Comparison of ENCODE assay signal across 1 cellular context in the genomic region with DNA sequence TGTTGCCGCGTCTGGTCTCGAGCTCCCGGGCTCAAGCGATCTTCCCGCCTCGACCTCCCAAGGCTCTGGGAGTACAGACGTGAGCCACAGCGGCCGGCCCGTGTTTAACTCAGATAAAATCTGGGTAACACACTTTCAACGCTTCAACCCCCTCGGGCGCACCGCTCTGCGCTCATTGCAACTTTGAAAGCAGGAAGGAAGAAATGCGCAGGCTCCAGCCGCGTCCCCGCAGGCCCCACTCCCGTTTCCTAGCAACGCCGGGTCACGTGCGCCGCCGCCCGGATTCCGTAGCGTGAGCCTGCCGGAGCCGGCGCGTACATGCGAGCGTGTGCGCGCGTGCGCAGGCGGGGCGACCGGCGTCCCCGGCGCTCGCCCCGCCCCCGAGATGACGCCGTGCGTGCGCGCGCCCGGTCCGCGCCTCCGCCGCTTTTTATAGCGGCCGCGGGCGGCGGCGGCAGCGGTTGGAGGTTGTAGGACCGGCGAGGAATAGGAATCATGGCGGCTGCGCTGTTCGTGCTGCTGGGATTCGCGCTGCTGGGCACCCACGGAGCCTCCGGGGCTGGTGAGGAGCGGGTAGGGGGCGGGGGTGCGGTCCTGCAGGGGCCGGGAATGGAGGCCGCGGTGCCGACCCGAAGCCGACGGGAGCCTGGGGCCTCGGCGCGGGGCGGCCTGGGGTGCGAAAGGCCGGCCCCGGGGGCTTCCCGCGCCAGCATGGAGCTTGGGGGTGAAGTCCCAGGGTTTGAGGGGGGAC.
A peak's percentile ranks its signal among the peaks of the same experiment; 100 is the strongest.
TF ChIP-seq lines count a peak whose summit lies in the region.

A gene (plus strand): TSS at position 457 of the 751 bp plus-strand sequence. CDS start 39 bp downstream, at position 496.

TF ChIP-seq in HepG2, 621 proteins besides CTCF, POLR2A, EP300 and RAD21 (continued from another document and continues in another):
- TF ChIP-seq, protein P1, sequence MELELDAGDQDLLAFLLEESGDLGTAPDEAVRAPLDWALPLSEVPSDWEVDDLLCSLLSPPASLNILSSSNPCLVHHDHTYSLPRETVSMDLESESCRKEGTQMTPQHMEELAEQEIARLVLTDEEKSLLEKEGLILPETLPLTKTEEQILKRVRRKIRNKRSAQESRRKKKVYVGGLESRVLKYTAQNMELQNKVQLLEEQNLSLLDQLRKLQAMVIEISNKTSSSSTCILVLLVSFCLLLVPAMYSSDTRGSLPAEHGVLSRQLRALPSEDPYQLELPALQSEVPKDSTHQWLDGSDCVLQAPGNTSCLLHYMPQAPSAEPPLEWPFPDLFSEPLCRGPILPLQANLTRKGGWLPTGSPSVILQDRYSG (CRISPR knock-in tag; IDR thresholded peaks at IDR 0.05) = peak; percentile 63; the same call in 1 of the 2 replicates
- TF ChIP-seq MXD4 (CRISPR knock-in tag; IDR thresholded peaks at IDR 0.05) (peak; percentile 68), PITX1 (CRISPR knock-in tag; IDR thresholded peaks at IDR 0.05) (no peak), SRSF4 (IDR thresholded peaks at IDR 0.05; ENCODE audit: low read depth, low read length, poor library complexity, severe bottlenecking) (no peak), ZSCAN12 (CRISPR knock-in tag; IDR thresholded peaks at IDR 0.05) (no peak; the same call in 1 of the 2 replicates), NKX3-1 (CRISPR knock-in tag; IDR thresholded peaks at IDR 0.05) (peak; percentile 37; the same call in 1 of the 2 replicates), ZNF546 (CRISPR knock-in tag; conservative IDR thresholded peaks at IDR 0.05) (no peak), ZNF10 (CRISPR knock-in tag; IDR thresholded peaks at IDR 0.05; ENCODE audit: borderline replicate concordance, low read depth) (no peak), ZIK1 (CRISPR knock-in tag; IDR thresholded peaks at IDR 0.05; ENCODE audit: borderline replicate concordance, low read depth) (no peak; the same call in 1 of the 2 replicates), DNMT3B (CRISPR knock-in tag; conservative IDR thresholded peaks at IDR 0.05) (0 out of 2 replicates have a peak, but pooled peaks have one; percentile 46), JARID2 (CRISPR knock-in tag; IDR thresholded peaks at IDR 0.05; ENCODE audit: insufficient replicate concordance) (no peak), NPAS2 (CRISPR knock-in tag; IDR thresholded peaks at IDR 0.05; ENCODE audit: borderline replicate concordance) (no peak), ZNF598 (CRISPR knock-in tag; IDR thresholded peaks at IDR 0.05; ENCODE audit: borderline replicate concordance) (no peak), NCOR1 (IDR thresholded peaks at IDR 0.05; ENCODE audit: borderline replicate concordance, low read length) (0 out of 2 replicates have a peak, but pooled peaks have one; percentile 12), ZNF441 (CRISPR knock-in tag; IDR thresholded peaks at IDR 0.05; ENCODE audit: borderline replicate concordance) (peak; percentile 96), ZFP82 (CRISPR knock-in tag; IDR thresholded peaks at IDR 0.05; ENCODE audit: borderline replicate concordance) (no peak), DR1 (CRISPR knock-in tag; IDR thresholded peaks at IDR 0.05) (peak; percentile 99), ETV5 (CRISPR knock-in tag; IDR thresholded peaks at IDR 0.05; ENCODE audit: borderline replicate concordance) (no peak; the same call in 1 of the 2 replicates), ZNF432 (CRISPR knock-in tag; IDR thresholded peaks at IDR 0.05; ENCODE audit: borderline replicate concordance) (no peak), ZNF225 (CRISPR knock-in tag; IDR thresholded peaks at IDR 0.05) (no peak), JUND (CRISPR knock-in tag; IDR thresholded peaks at IDR 0.05) (peak; percentile 41; the same call in 1 of the 2 replicates), ZBTB42 (CRISPR knock-in tag; IDR thresholded peaks at IDR 0.05) (peak; percentile 27; the same call in 1 of the 2 replicates), ZNF253 (CRISPR knock-in tag; IDR thresholded peaks at IDR 0.05; ENCODE audit: borderline replicate concordance) (no peak), ZNF234 (CRISPR knock-in tag; conservative IDR thresholded peaks at IDR 0.05) (no peak), MEIS2 (CRISPR knock-in tag; IDR thresholded peaks at IDR 0.05) (peak; percentile 55), ZNF382 (CRISPR knock-in tag; IDR thresholded peaks at IDR 0.05; ENCODE audit: borderline replicate concordance) (no peak), SCMH1 (CRISPR knock-in tag; IDR thresholded peaks at IDR 0.05; ENCODE audit: borderline replicate concordance) (no peak), CENPX (CRISPR knock-in tag; IDR thresholded peaks at IDR 0.05) (no peak), GZF1 (CRISPR knock-in tag; IDR thresholded peaks at IDR 0.05) (no peak), AGO1 (IDR thresholded peaks at IDR 0.05; ENCODE audit: low read depth, low read length, poor library complexity, severe bottlenecking) (no peak)
- TF ChIP-seq, protein P2, sequence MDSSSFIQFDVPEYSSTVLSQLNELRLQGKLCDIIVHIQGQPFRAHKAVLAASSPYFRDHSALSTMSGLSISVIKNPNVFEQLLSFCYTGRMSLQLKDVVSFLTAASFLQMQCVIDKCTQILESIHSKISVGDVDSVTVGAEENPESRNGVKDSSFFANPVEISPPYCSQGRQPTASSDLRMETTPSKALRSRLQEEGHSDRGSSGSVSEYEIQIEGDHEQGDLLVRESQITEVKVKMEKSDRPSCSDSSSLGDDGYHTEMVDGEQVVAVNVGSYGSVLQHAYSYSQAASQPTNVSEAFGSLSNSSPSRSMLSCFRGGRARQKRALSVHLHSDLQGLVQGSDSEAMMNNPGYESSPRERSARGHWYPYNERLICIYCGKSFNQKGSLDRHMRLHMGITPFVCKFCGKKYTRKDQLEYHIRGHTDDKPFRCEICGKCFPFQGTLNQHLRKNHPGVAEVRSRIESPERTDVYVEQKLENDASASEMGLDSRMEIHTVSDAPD (CRISPR knock-in tag; IDR thresholded peaks at IDR 0.05) = no peak
- TF ChIP-seq, protein P3, sequence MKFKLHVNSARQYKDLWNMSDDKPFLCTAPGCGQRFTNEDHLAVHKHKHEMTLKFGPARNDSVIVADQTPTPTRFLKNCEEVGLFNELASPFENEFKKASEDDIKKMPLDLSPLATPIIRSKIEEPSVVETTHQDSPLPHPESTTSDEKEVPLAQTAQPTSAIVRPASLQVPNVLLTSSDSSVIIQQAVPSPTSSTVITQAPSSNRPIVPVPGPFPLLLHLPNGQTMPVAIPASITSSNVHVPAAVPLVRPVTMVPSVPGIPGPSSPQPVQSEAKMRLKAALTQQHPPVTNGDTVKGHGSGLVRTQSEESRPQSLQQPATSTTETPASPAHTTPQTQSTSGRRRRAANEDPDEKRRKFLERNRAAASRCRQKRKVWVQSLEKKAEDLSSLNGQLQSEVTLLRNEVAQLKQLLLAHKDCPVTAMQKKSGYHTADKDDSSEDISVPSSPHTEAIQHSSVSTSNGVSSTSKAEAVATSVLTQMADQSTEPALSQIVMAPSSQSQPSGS (CRISPR knock-in tag; IDR thresholded peaks at IDR 0.05) = no peak
- TF ChIP-seq, protein P4, sequence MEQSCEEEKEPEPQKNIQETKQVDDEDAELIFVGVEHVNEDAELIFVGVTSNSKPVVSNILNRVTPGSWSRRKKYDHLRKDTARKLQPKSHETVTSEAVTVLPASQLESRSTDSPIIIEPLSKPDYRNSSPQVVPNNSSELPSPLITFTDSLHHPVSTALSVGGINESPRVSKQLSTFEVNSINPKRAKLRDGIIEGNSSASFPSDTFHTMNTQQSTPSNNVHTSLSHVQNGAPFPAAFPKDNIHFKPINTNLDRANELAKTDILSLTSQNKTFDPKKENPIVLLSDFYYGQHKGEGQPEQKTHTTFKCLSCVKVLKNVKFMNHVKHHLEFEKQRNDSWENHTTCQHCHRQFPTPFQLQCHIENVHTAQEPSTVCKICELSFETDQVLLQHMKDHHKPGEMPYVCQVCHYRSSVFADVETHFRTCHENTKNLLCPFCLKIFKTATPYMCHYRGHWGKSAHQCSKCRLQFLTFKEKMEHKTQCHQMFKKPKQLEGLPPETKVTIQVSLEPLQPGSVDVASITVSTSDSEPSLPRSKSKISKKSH (CRISPR knock-in tag; IDR thresholded peaks at IDR 0.05; ENCODE audit: borderline replicate concordance) = no peak
- TF ChIP-seq, protein P5, sequence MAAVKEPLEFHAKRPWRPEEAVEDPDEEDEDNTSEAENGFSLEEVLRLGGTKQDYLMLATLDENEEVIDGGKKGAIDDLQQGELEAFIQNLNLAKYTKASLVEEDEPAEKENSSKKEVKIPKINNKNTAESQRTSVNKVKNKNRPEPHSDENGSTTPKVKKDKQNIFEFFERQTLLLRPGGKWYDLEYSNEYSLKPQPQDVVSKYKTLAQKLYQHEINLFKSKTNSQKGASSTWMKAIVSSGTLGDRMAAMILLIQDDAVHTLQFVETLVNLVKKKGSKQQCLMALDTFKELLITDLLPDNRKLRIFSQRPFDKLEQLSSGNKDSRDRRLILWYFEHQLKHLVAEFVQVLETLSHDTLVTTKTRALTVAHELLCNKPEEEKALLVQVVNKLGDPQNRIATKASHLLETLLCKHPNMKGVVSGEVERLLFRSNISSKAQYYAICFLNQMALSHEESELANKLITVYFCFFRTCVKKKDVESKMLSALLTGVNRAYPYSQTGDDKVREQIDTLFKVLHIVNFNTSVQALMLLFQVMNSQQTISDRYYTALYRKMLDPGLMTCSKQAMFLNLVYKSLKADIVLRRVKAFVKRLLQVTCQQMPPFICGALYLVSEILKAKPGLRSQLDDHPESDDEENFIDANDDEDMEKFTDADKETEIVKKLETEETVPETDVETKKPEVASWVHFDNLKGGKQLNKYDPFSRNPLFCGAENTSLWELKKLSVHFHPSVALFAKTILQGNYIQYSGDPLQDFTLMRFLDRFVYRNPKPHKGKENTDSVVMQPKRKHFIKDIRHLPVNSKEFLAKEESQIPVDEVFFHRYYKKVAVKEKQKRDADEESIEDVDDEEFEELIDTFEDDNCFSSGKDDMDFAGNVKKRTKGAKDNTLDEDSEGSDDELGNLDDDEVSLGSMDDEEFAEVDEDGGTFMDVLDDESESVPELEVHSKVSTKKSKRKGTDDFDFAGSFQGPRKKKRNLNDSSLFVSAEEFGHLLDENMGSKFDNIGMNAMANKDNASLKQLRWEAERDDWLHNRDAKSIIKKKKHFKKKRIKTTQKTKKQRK (IDR thresholded peaks at IDR 0.05; ENCODE audit: low read length) = no peak
- TF ChIP-seq, protein P6, sequence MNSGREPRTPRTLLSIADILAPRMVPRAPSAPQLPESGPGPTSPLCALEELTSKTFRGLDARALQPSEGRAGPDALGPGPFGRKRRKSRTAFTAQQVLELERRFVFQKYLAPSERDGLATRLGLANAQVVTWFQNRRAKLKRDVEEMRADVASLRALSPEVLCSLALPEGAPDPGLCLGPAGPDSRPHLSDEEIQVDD (CRISPR knock-in tag; IDR thresholded peaks at IDR 0.05; ENCODE audit: borderline replicate concordance) = no peak
- TF ChIP-seq, protein P7, sequence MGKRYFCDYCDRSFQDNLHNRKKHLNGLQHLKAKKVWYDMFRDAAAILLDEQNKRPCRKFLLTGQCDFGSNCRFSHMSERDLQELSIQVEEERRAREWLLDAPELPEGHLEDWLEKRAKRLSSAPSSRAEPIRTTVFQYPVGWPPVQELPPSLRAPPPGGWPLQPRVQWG (CRISPR knock-in tag; IDR thresholded peaks at IDR 0.05; ENCODE audit: borderline replicate concordance, low read depth) = no peak
- TF ChIP-seq, protein P8, sequence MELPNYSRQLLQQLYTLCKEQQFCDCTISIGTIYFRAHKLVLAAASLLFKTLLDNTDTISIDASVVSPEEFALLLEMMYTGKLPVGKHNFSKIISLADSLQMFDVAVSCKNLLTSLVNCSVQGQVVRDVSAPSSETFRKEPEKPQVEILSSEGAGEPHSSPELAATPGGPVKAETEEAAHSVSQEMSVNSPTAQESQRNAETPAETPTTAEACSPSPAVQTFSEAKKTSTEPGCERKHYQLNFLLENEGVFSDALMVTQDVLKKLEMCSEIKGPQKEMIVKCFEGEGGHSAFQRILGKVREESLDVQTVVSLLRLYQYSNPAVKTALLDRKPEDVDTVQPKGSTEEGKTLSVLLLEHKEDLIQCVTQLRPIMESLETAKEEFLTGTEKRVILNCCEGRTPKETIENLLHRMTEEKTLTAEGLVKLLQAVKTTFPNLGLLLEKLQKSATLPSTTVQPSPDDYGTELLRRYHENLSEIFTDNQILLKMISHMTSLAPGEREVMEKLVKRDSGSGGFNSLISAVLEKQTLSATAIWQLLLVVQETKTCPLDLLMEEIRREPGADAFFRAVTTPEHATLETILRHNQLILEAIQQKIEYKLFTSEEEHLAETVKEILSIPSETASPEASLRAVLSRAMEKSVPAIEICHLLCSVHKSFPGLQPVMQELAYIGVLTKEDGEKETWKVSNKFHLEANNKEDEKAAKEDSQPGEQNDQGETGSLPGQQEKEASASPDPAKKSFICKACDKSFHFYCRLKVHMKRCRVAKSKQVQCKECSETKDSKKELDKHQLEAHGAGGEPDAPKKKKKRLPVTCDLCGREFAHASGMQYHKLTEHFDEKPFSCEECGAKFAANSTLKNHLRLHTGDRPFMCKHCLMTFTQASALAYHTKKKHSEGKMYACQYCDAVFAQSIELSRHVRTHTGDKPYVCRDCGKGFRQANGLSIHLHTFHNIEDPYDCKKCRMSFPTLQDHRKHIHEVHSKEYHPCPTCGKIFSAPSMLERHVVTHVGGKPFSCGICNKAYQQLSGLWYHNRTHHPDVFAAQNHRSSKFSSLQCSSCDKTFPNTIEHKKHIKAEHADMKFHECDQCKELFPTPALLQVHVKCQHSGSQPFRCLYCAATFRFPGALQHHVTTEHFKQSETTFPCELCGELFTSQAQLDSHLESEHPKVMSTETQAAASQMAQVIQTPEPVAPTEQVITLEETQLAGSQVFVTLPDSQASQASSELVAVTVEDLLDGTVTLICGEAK (IDR thresholded peaks at IDR 0.05) = no peak
- TF ChIP-seq, protein P8 (CRISPR knock-in tag; IDR thresholded peaks at IDR 0.05) = peak; percentile 20; the same call in 1 of the 2 replicates
